In genomic region chr13:111541345-111541744, GRCh38 we compare ENCODE assay signal across 16 cellular contexts.
DNase-seq lines count a peak whose midpoint lies in the region; ATAC-seq and TF ChIP-seq lines count a peak whose summit lies in the region.
"Had no signal": no experiment of that assay in that cellular context is flagged by ENCODE, and none has a peak within 500 bp of the region (broad histone marks: within the 10 kb centered on the region; RNA-seq: fewer than 3 reads in every experiment).

No MANE protein-coding gene starts in this region.

- H3K27ac ChIP-seq in heart left ventricle (no peak overlapping the region), coronary artery (no peak overlapping the region), spleen (no peak overlapping the region)
- H3K27ac ChIP-seq: 22Rv1 had no signal

- ATAC-seq in heart left ventricle (no peak), HG03521 (IDR thresholded peaks at IDR 0.05; ENCODE audit: unreplicated experiment) (no peak)

- H3K36me3 ChIP-seq in heart left ventricle (no peaks in the 10 kb centered on the region), spleen (no peaks in the 10 kb centered on the region)

- no peaks in the 10 kb centered on the region for H3K4me1 ChIP-seq in heart left ventricle
- no peaks in the 10 kb centered on the region for H3K4me1 ChIP-seq in spleen

- H3K27me3 ChIP-seq in heart left ventricle (peaks cover 0 to 61% (median 17%) of the 10 kb centered on the region in 9 donors), spleen (replicated peaks in 1 of 7) (peaks cover 0 to 44% (median 0%) of the 10 kb centered on the region in 7 donors)

- peaks cover 0 to 3% (median 0%) of the 10 kb centered on the region in 12 donors for H3K9me3 ChIP-seq in heart left ventricle
- peaks cover 0 to 17% (median 6%) of the 10 kb centered on the region in 8 donors for H3K9me3 ChIP-seq in spleen

- DNase-seq in cardiac septum (ENCODE audit: low spot score) (peak; percentile 41), heart left ventricle (no peak), coronary artery (ENCODE audit: low spot score) (peak; percentile 47), spleen (peak; percentile 56)
- DNase-seq in activated T-cell treated with anti-CD3 and anti-CD28 coated beads, Interleukin-2, amount 50 U/mL, for 1 hour, result no peak
- DNase-seq: C1 segment of cervical spinal cord; Calu3; CD4-positive, alpha-beta memory T cell; COR-L47; DMS53; DMS79 treated with DMSO at 0.1 percent for 48 hours; GF-D8; H7; HCEC 1CT had no signal

- 68 to 80% (median 77%) methylated on average over 10 to 11 of the region's 11 CpGs for WGBS in heart left ventricle, 4 donors
- WGBS in spleen, 5 donors, result 80 to 89% (median 83%) methylated on average over 11 of the region's 11 CpGs

- intact Hi-C loops in cardiac septum (cut with DNase I), result no loop called here
- intact Hi-C loops in heart left ventricle (cut with DNase I), result no loop called here
- intact Hi-C loops in spleen (cut with DNase I; ENCODE audit: low total_unique reads), result no loop called here

- H3K4me3 ChIP-seq in heart left ventricle (no peak overlapping the region), coronary artery (no peak overlapping the region), spleen (no peak overlapping the region)

- TF ChIP-seq CTCF in heart left ventricle (IDR thresholded peaks at IDR 0.05) (no peak), coronary artery (IDR thresholded peaks at IDR 0.05) (no peak), spleen (IDR thresholded peaks at IDR 0.05 in 8 of 11, conservative IDR thresholded peaks at IDR 0.05 in 3 of 11) (no peak)

- TF ChIP-seq POLR2A in heart left ventricle (IDR thresholded peaks at IDR 0.05) (no peak), spleen (IDR thresholded peaks at IDR 0.05) (no peak)

Comparison
In these comparisons a context has a peak if more than half of its experiments do, and no peak if none do; other contexts are left out.
1. DNase-seq: peak in cardiac septum (single experiment), coronary artery (single experiment) and spleen (single experiment); none in heart left ventricle (0 of 5) and activated T-cell treated with anti-CD3 and anti-CD28 coated beads, Interleukin-2, amount 50 U/mL, for 1 hour (single experiment).